2 cellular contexts compared by ENCODE assay signal in genomic region chr6:16684195-16684689, GRCh38.
A peak's percentile ranks its signal among the peaks of the same experiment; 100 is the strongest.
TF ChIP-seq lines count a peak whose summit lies in the region.

No MANE protein-coding gene starts in this region.

TF ChIP-seq in A549, 52 proteins besides CTCF, POLR2A, EP300 and RAD21 (continued from another document):
- TF ChIP-seq REST (IDR thresholded peaks at IDR 0.05) (no peak), GATA3 (IDR thresholded peaks at IDR 0.05; ENCODE audit: borderline replicate concordance) (no peak), MAX (IDR thresholded peaks at IDR 0.05) (no peak), CBX2 (IDR thresholded peaks at IDR 0.05; ENCODE audit: borderline replicate concordance, low read depth) (no peak), CEBPB (IDR thresholded peaks at IDR 0.05) (peak; percentile 16 to 42; a peak in 1 of 4 replicates)

TF ChIP-seq in HepG2, 621 proteins besides CTCF, POLR2A, EP300 and RAD21 (continued from another document and continues in another):
- TF ChIP-seq PREB (CRISPR knock-in tag; IDR thresholded peaks at IDR 0.05) (no peak), SOX13 (IDR thresholded peaks at IDR 0.05) (no peak), SOX13 (CRISPR knock-in tag; conservative IDR thresholded peaks at IDR 0.05 in 1 of 2, IDR thresholded peaks at IDR 0.05 in 1 of 2) (0 out of 4 replicates have a peak, but pooled peaks of 1 of the 2 experiments have one; percentile 17), SP1 (IDR thresholded peaks at IDR 0.05) (no peak), SP1 (CRISPR knock-in tag; IDR thresholded peaks at IDR 0.05) (0 out of 2 replicates have a peak, but pooled peaks have one; percentile 14), ZNF30 (CRISPR knock-in tag; IDR thresholded peaks at IDR 0.05) (no peak), CHD4 (IDR thresholded peaks at IDR 0.05; ENCODE audit: borderline replicate concordance, low read length) (peak; percentile 59; the same call in 1 of the 2 replicates), ZNF407 (CRISPR knock-in tag; IDR thresholded peaks at IDR 0.05; ENCODE audit: not compliant biosample characterization) (no peak), MED13 (CRISPR knock-in tag; IDR thresholded peaks at IDR 0.05) (no peak), RNF2 (conservative IDR thresholded peaks at IDR 0.05; ENCODE audit: low read depth) (no peak), TRIM24 (CRISPR knock-in tag; IDR thresholded peaks at IDR 0.05) (no peak), MAZ (IDR thresholded peaks at IDR 0.05; ENCODE audit: borderline replicate concordance, low read depth, low read length) (0 out of 2 replicates have a peak, but pooled peaks have one; percentile 2), MAZ (CRISPR knock-in tag; IDR thresholded peaks at IDR 0.05; ENCODE audit: low read depth) (no peak), MYNN (CRISPR knock-in tag; IDR thresholded peaks at IDR 0.05; ENCODE audit: low read depth) (0 out of 2 replicates have a peak, but pooled peaks have one; percentile 34), NR3C1 (CRISPR knock-in tag; IDR thresholded peaks at IDR 0.05) (no peak), ZGPAT (CRISPR knock-in tag; IDR thresholded peaks at IDR 0.05) (peak; percentile 26), IKZF1 (IDR thresholded peaks at IDR 0.05) (no peak), NR2F6 (IDR thresholded peaks at IDR 0.05) (no peak), NR2F6 (CRISPR knock-in tag; IDR thresholded peaks at IDR 0.05) (0 out of 2 replicates have a peak, but pooled peaks have one; percentile 8), POGZ (CRISPR knock-in tag; IDR thresholded peaks at IDR 0.05) (peak; percentile 13; the same call in 1 of the 2 replicates), SP5 (CRISPR knock-in tag; IDR thresholded peaks at IDR 0.05; ENCODE audit: borderline replicate concordance, low read depth) (0 out of 2 replicates have a peak, but pooled peaks have one; percentile 40), GRHL1 (CRISPR knock-in tag; conservative IDR thresholded peaks at IDR 0.05) (no peak), ZNF251 (CRISPR knock-in tag; IDR thresholded peaks at IDR 0.05) (no peak), SIX4 (CRISPR knock-in tag; IDR thresholded peaks at IDR 0.05) (peak; percentile 72; the same call in 1 of the 2 replicates), CCAR2 (optimal IDR thresholded peaks at IDR 0.05; ENCODE audit: low read depth, low read length) (peak; percentile 2), SAP130 (CRISPR knock-in tag; IDR thresholded peaks at IDR 0.05; ENCODE audit: low read depth) (0 out of 2 replicates have a peak, but pooled peaks have one; percentile 3), ZBTB25 (CRISPR knock-in tag; IDR thresholded peaks at IDR 0.05) (peak; percentile 61; the same call in 1 of the 2 replicates), ZNF766 (CRISPR knock-in tag; IDR thresholded peaks at IDR 0.05; ENCODE audit: borderline replicate concordance) (no peak), ZNF652 (CRISPR knock-in tag; IDR thresholded peaks at IDR 0.05; ENCODE audit: borderline replicate concordance, low read depth) (0 out of 2 replicates have a peak, but pooled peaks have one; percentile 37), PHF21A (CRISPR knock-in tag; IDR thresholded peaks at IDR 0.05) (no peak), FOXK1 (CRISPR knock-in tag; IDR thresholded peaks at IDR 0.05; ENCODE audit: borderline replicate concordance, low read depth) (peak; percentile 27; the same call in 1 of the 2 replicates), SMAD3 (CRISPR knock-in tag; IDR thresholded peaks at IDR 0.05) (0 out of 2 replicates have a peak, but pooled peaks have one; percentile 33), ZNF281 (CRISPR knock-in tag; IDR thresholded peaks at IDR 0.05; ENCODE audit: borderline replicate concordance) (no peak), ZKSCAN1 (IDR thresholded peaks at IDR 0.05; ENCODE audit: low read length) (no peak), NBN (conservative IDR thresholded peaks at IDR 0.05) (no peak), NCOA1 (CRISPR knock-in tag; IDR thresholded peaks at IDR 0.05) (no peak), CEBPB (IDR thresholded peaks at IDR 0.05; ENCODE audit: borderline replicate concordance, low read depth, low read length) (peak; percentile 78), ETV5 (CRISPR knock-in tag; IDR thresholded peaks at IDR 0.05; ENCODE audit: borderline replicate concordance) (0 out of 2 replicates have a peak, but pooled peaks have one; percentile 41), ESRRA (CRISPR knock-in tag; IDR thresholded peaks at IDR 0.05; ENCODE audit: low read depth) (no peak), FOSL2 (CRISPR knock-in tag; IDR thresholded peaks at IDR 0.05) (peak; percentile 38; the same call in 1 of the 2 replicates), NCOA2 (CRISPR knock-in tag; IDR thresholded peaks at IDR 0.05) (peak; percentile 45; the same call in 1 of the 2 replicates), HHEX (CRISPR knock-in tag; IDR thresholded peaks at IDR 0.05) (no peak), SIX1 (CRISPR knock-in tag; IDR thresholded peaks at IDR 0.05; ENCODE audit: borderline replicate concordance) (peak; percentile 73; the same call in 1 of the 2 replicates), ZFY (CRISPR knock-in tag; IDR thresholded peaks at IDR 0.05) (peak; percentile 33; the same call in 1 of the 2 replicates), ZBTB44 (CRISPR knock-in tag; IDR thresholded peaks at IDR 0.05) (no peak), ZNF605 (CRISPR knock-in tag; IDR thresholded peaks at IDR 0.05) (no peak), ERF (CRISPR knock-in tag; IDR thresholded peaks at IDR 0.05) (0 out of 2 replicates have a peak, but pooled peaks have one; percentile 21), FOXA3 (CRISPR knock-in tag; IDR thresholded peaks at IDR 0.05) (peak; percentile 28; the same call in 1 of the 2 replicates)
